In genomic region chr4:67549123-67549522, GRCh38 we compare ENCODE assay signal across 8 cellular contexts. TPM values are rescaled to one million over a fixed set of nuclear protein-coding genes. Genes with fewer than 3 reads are reported as not detected.
DNase-seq lines count a peak whose midpoint lies in the region; ATAC-seq and TF ChIP-seq lines count a peak whose summit lies in the region.

No MANE protein-coding gene starts in this region.

- TF ChIP-seq CTCF in AG09309 (IDR thresholded peaks at IDR 0.05; ENCODE audit: control insufficient read depth, insufficient read depth, low read depth, low read length, missing control alignments) = peak; percentile 9

- TF ChIP-seq POLR2A in GM18505 (IDR thresholded peaks at IDR 0.05; ENCODE audit: borderline replicate concordance, extremely low read depth, insufficient read depth, insufficient read length) = no peak

- DNase-seq in AG09309 (ENCODE audit: low read depth) (no peak), NCI-H526 (lab: John Stamatoyannopoulos, UW) (peak; percentile 11 to 45), fibroblast of peridontal ligament (ENCODE audit: extremely low read depth) (peak; percentile 15), sciatic nerve (ENCODE audit: low spot score) (no peak), ecto neural progenitor cell (ENCODE audit: low spot score) (no peak), retina (no peak)

- no peak overlapping the region for H3K4me3 ChIP-seq in AG09309 (ENCODE audit: control insufficient read depth, low read depth, low read length)

- intact Hi-C loops in sciatic nerve (cut with DNase I) = no loop called here

- ATAC-seq in GM18505 (IDR thresholded peaks at IDR 0.05; ENCODE audit: unreplicated experiment) = peak; percentile 19
- ATAC-seq in HG02981 (IDR thresholded peaks at IDR 0.05; ENCODE audit: unreplicated experiment) = peak; percentile 26
- no peak for ATAC-seq in sciatic nerve

RNA-seq across cellular contexts. Expression of gene CENPC, which starts 3.8 kb away (rescaled TPM):
- 49.1 TPM for total RNA-seq in sciatic nerve

RNA-seq across cellular contexts. Expression of gene STAP1, which starts 9.4 kb away (rescaled TPM):
- total RNA-seq in sciatic nerve = 0.36 TPM

Comparison
In these comparisons a context has a peak if more than half of its experiments do, and no peak if none do; other contexts are left out.
1. DNase-seq: peak in NCI-H526 (2 of 2) and fibroblast of peridontal ligament (single experiment); none in AG09309 (single experiment), sciatic nerve (single experiment), ecto neural progenitor cell (single experiment) and retina (single experiment).